In the genomic region with DNA sequence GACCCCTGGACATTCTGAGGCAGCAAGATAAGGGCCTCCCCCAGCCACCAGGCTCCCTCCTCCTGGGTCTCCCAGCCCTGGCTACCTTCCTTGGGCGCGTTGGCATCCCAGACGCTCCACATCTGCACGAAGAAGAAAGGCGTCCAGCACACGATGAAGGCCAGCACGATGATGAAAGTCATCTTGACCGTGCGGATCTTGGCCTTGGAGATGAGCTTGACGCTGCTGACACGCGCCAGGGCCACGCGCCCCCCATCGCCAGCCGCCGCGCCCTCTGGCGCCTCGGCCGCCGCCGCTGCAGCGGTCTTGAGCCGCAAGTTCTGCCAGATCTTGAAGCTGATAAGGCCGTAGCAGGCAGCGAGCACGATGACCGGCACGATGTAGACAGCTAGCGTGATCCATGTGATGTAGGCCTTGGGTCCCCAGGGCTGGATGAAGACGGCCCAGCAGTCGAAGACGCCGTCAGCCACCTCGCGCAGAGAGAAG, we compare ENCODE assay signal across 1 cellular context.
TF ChIP-seq lines count a peak whose summit lies in the region.

No MANE protein-coding gene starts in this region.

TF ChIP-seq in H1, 55 proteins besides CTCF, POLR2A, EP300 and RAD21:
- TF ChIP-seq BCL11A (IDR thresholded peaks at IDR 0.05; ENCODE audit: low read depth in 2 of 2, low read length in 2 of 2) (no peak), POU5F1 (IDR thresholded peaks at IDR 0.05; ENCODE audit: low read depth, low read length) (no peak)
